21 cellular contexts compared by ENCODE assay signal in genomic region chr13:60620611-60621395, GRCh38.
DNase-seq lines count a peak whose midpoint lies in the region; ATAC-seq and TF ChIP-seq lines count a peak whose summit lies in the region.
"Had no signal": no experiment of that assay in that cellular context is flagged by ENCODE, and none has a peak within 500 bp of the region (broad histone marks: within the 10 kb centered on the region; RNA-seq: fewer than 3 reads in every experiment).

No MANE protein-coding gene starts in this region.

- CTCF ChIA-PET in activated CD4-positive, alpha-beta T cell treated with anti-CD3 and anti-CD28 coated beads for 36 hours (lab: Charles Lee): no interaction called here

- POLR2A ChIA-PET in activated CD4-positive, alpha-beta T cell treated with anti-CD3 and anti-CD28 coated beads for 36 hours (lab: Charles Lee): no interaction called here

- no peaks in the 10 kb centered on the region for H3K9me3 Mint-ChIP-seq in activated CD4-positive, alpha-beta T cell treated with anti-CD3 and anti-CD28 coated beads, Interleukin-2, amount 10 ng/mL, durations not matched to agents 24 days and 14 days
- H3K9me3 Mint-ChIP-seq in activated CD4-positive, alpha-beta T cell treated with anti-CD3 and anti-CD28 coated beads for 36 hours (ENCODE audit: low read depth): no peaks in the 10 kb centered on the region
- H3K9me3 Mint-ChIP-seq in HFFc6: no peaks in the 10 kb centered on the region
- H3K9me3 Mint-ChIP-seq in chondrocyte (ENCODE audit: low read depth): no peaks in the 10 kb centered on the region
- H3K9me3 Mint-ChIP-seq: CD4-positive, alpha-beta T cell; IgD-negative memory B cell had no signal

- no peaks in the 10 kb centered on the region for H3K27me3 Mint-ChIP-seq in activated CD4-positive, alpha-beta T cell treated with anti-CD3 and anti-CD28 coated beads, Interleukin-2, amount 10 ng/mL, durations not matched to agents 24 days and 14 days
- H3K27me3 Mint-ChIP-seq in activated CD4-positive, alpha-beta T cell treated with anti-CD3 and anti-CD28 coated beads for 36 hours: peaks cover 5% of the 10 kb centered on the region
- H3K27me3 Mint-ChIP-seq in HFFc6 (ENCODE audit: insufficient read depth) (peaks cover 5% of the 10 kb centered on the region), chondrocyte (ENCODE audit: low read depth) (peaks cover 28% of the 10 kb centered on the region)

- H3K4me1 Mint-ChIP-seq in activated CD4-positive, alpha-beta T cell treated with anti-CD3 and anti-CD28 coated beads, Interleukin-2, amount 10 ng/mL, durations not matched to agents 24 days and 14 days: no peaks in the 10 kb centered on the region
- H3K4me1 Mint-ChIP-seq in activated CD4-positive, alpha-beta T cell treated with anti-CD3 and anti-CD28 coated beads for 36 hours: no peaks in the 10 kb centered on the region
- H3K4me1 Mint-ChIP-seq in HFFc6 (ENCODE audit: low read depth) (no peaks in the 10 kb centered on the region; the same call in 1 of the 2 replicates), chondrocyte (ENCODE audit: low read depth) (no peaks in the 10 kb centered on the region)
- H3K4me1 Mint-ChIP-seq: IgD-negative memory B cell had no signal

- TF ChIP-seq CTCF in HFFc6 (IDR thresholded peaks at IDR 0.05) (no peak), chondrocyte (IDR thresholded peaks at IDR 0.05) (no peak)

- H3K36me3 Mint-ChIP-seq in activated CD4-positive, alpha-beta T cell treated with anti-CD3 and anti-CD28 coated beads, Interleukin-2, amount 10 ng/mL, durations not matched to agents 24 days and 14 days (ENCODE audit: low read depth): no peaks in the 10 kb centered on the region
- no peaks in the 10 kb centered on the region for H3K36me3 Mint-ChIP-seq in activated CD4-positive, alpha-beta T cell treated with anti-CD3 and anti-CD28 coated beads for 36 hours (ENCODE audit: low read depth)
- H3K36me3 Mint-ChIP-seq in HFFc6 (ENCODE audit: low read depth) (no peaks in the 10 kb centered on the region), chondrocyte (ENCODE audit: low read depth) (no peaks in the 10 kb centered on the region)
- H3K36me3 Mint-ChIP-seq: IgD-negative memory B cell had no signal

- DNase-seq in activated CD4-positive, alpha-beta T cell treated with anti-CD3 and anti-CD28 coated beads, Interleukin-2, amount 10 ng/mL, durations not matched to agents 24 days and 14 days: peak; percentile 1
- no peak for DNase-seq in activated CD4-positive, alpha-beta T cell treated with anti-CD3 and anti-CD28 coated beads for 36 hours
- DNase-seq in NCI-H69 (lab: John Stamatoyannopoulos, UW): peak; percentile 92
- peak; percentile 23 for DNase-seq in glomerular visceral epithelial cell (ENCODE audit: extremely low spot score)
- DNase-seq in NCI-H1930 (lab: John Stamatoyannopoulos, UW): no peak
- no peak for DNase-seq in HFFc6
- no peak for DNase-seq in chondrocyte (ENCODE audit: low spot score)
- DNase-seq: Caco-2; CD4-positive, alpha-beta T cell; DMS 273 treated with DMSO at 0.1 percent for 48 hours; NCI-H1694; NCI-H2081 treated with DMSO at 0.1 percent for 48 hours; NCI-H2171 treated with DMSO at 0.1 percent for 48 hours; NCI-H526; PC-9; RPMI8226; SHP77; SW 1271 had no signal

- no peak for ATAC-seq in activated CD4-positive, alpha-beta T cell treated with anti-CD3 and anti-CD28 coated beads for 36 hours
- no peak for ATAC-seq in HG03521 (IDR thresholded peaks at IDR 0.05; ENCODE audit: unreplicated experiment)
- ATAC-seq: HCT116 had no signal

- H3K27ac Mint-ChIP-seq in activated CD4-positive, alpha-beta T cell treated with anti-CD3 and anti-CD28 coated beads, Interleukin-2, amount 10 ng/mL, durations not matched to agents 24 days and 14 days: no peak overlapping the region
- H3K27ac Mint-ChIP-seq in activated CD4-positive, alpha-beta T cell treated with anti-CD3 and anti-CD28 coated beads for 36 hours: no peak overlapping the region
- H3K27ac Mint-ChIP-seq in HFFc6 (no peak overlapping the region), chondrocyte (ENCODE audit: unreplicated experiment) (no peak overlapping the region)
- H3K27ac Mint-ChIP-seq: CD4-positive, alpha-beta T cell; IgD-negative memory B cell had no signal

- no peak overlapping the region for H3K4me3 Mint-ChIP-seq in activated CD4-positive, alpha-beta T cell treated with anti-CD3 and anti-CD28 coated beads, Interleukin-2, amount 10 ng/mL, durations not matched to agents 24 days and 14 days
- H3K4me3 Mint-ChIP-seq in activated CD4-positive, alpha-beta T cell treated with anti-CD3 and anti-CD28 coated beads for 36 hours: no peak overlapping the region
- no peak overlapping the region for H3K4me3 Mint-ChIP-seq in HFFc6
- H3K4me3 Mint-ChIP-seq in chondrocyte (ENCODE audit: unreplicated experiment): no peak overlapping the region
- H3K4me3 Mint-ChIP-seq: CD4-positive, alpha-beta T cell had no signal

- intact Hi-C loops in activated CD4-positive, alpha-beta T cell treated with anti-CD3 and anti-CD28 coated beads, Interleukin-2, amount 10 ng/mL, durations not matched to agents 24 days and 14 days (cut with micrococcal nuclease): no loop called here
- intact Hi-C loops in activated CD4-positive, alpha-beta T cell treated with anti-CD3 and anti-CD28 coated beads for 36 hours (cut with DNase I, micrococcal nuclease): no loop called here

Comparison
In these comparisons a context has a peak if more than half of its experiments do, and no peak if none do; other contexts are left out.
1. DNase-seq: peak in activated CD4-positive, alpha-beta T cell treated with anti-CD3 and anti-CD28 coated beads, Interleukin-2, amount 10 ng/mL, durations not matched to agents 24 days and 14 days (single experiment), NCI-H69 (single experiment) and glomerular visceral epithelial cell (single experiment); none in activated CD4-positive, alpha-beta T cell treated with anti-CD3 and anti-CD28 coated beads for 36 hours (single experiment), NCI-H1930 (0 of 2), HFFc6 (single experiment) and chondrocyte (single experiment).